ENCODE assay signal across 9 cellular contexts in genomic region chr6:32151885-32152311, GRCh38. TPM values are rescaled to one million over a fixed set of nuclear protein-coding genes. Genes with fewer than 3 reads are reported as not detected.
A peak's percentile ranks its signal among the peaks of the same experiment; 100 is the strongest.
DNase-seq lines count a peak whose midpoint lies in the region; ATAC-seq and TF ChIP-seq lines count a peak whose summit lies in the region.
"Had no signal": no experiment of that assay in that cellular context is flagged by ENCODE, and none has a peak within 500 bp of the region (broad histone marks: within the 10 kb centered on the region; RNA-seq: fewer than 3 reads in every experiment).

Gene PRRT1, minus strand, starts transcription at chr6:32151939. Its CDS starts 112 bp downstream, at chr6:32151827.

- H3K36me3 ChIP-seq in thyroid gland = no peaks in the 10 kb centered on the region

- no peaks in the 10 kb centered on the region for H3K9me3 ChIP-seq in thyroid gland

- intact Hi-C loops in thyroid gland (cut with DNase I) = loop anchor here (5.0 to 10.0 kb wide), 2 partner anchors 35 to 107 kb away; no protein-coding TSS in a partner anchor

- TF ChIP-seq POLR2A in thyroid gland (IDR thresholded peaks at IDR 0.05) = no peak

- in situ Hi-C loops in astrocyte of the spinal cord (cut with HindIII; ENCODE audit: low sequenced_read_pairs) = no loop called here

- H3K27me3 ChIP-seq in thyroid gland = no peaks in the 10 kb centered on the region

- ATAC-seq in GM18873 (IDR thresholded peaks at IDR 0.05; ENCODE audit: low FRiP score, unreplicated experiment) (no peak), GM18511 (IDR thresholded peaks at IDR 0.05; ENCODE audit: unreplicated experiment) (no peak)

- TF ChIP-seq CTCF in astrocyte of the spinal cord (IDR thresholded peaks at IDR 0.05; ENCODE audit: low read depth, low read length) = no peak
- TF ChIP-seq CTCF in thyroid gland (IDR thresholded peaks at IDR 0.05) = no peak

- WGBS in thyroid gland, 2 donors = 19 to 32% methylated on average over 6 to 9 of the region's 19 CpGs

- peaks cover 25 to 26% of the 10 kb centered on the region in 2 donors for H3K4me1 ChIP-seq in thyroid gland

- peak within 1 kb of the TSS; percentile 68 to 95 (median 95) for H3K27ac ChIP-seq in thyroid gland

- H3K4me3 ChIP-seq in astrocyte of the spinal cord (ENCODE audit: low read depth, low read length) (peak within 1 kb of the TSS; percentile 82), thyroid gland (replicated peaks in 1 of 3) (peak within 1 kb of the TSS in 1 of 3 donors; percentile 51)

- DNase-seq in activated CD8-positive, alpha-beta memory T cell treated with anti-CD3 and anti-CD28 coated beads for 24 hours = peak; percentile 61
- DNase-seq in activated CD8-positive, alpha-beta memory T cell treated with anti-CD3 and anti-CD28 coated beads, Interleukin-2, amount 50 U/mL, for 48 hours = no peak
- DNase-seq in astrocyte of the spinal cord (ENCODE audit: low read depth, low spot score) (no peak), left kidney (ENCODE audit: low read depth, low spot score) (peak; percentile 73), thyroid gland (no peak), NCI-H1105 (lab: John Stamatoyannopoulos, UW) (no peak)

RNA-seq across cellular contexts. Expression of gene PRRT1, which starts in this region (rescaled TPM):
- total RNA-seq in thyroid gland = under 1 TPM in 3 of 4 donors, not detected in 1; 0.49 to 0.81 (median 0.67) TPM
- total RNA-seq: Daoy had no signal

Comparison
In these comparisons a context has a peak if more than half of its experiments do, and no peak if none do; other contexts are left out.
1. DNase-seq: peak in activated CD8-positive, alpha-beta memory T cell treated with anti-CD3 and anti-CD28 coated beads for 24 hours (single experiment) and left kidney (single experiment); none in activated CD8-positive, alpha-beta memory T cell treated with anti-CD3 and anti-CD28 coated beads, Interleukin-2, amount 50 U/mL, for 48 hours (single experiment), astrocyte of the spinal cord (single experiment), thyroid gland (0 of 2) and NCI-H1105 (single experiment).